In the genomic region with DNA sequence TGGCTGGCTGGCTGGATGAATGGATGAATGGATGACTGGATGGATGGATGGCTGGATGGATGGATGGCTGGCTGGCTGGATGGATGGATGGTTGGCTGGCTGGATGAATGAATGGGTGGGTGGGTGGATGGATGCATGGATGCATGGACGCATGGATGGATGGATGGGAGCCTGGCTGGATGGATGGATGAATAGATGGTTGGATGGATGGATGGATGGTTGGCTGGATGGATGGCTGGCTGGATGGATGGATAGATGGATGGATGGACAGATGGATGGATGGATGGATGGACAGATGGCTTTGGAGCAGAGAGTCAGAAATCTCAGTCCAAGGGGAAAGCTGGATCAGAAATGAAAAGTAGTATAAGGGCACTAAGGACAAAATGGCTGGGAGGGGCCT, we compare ENCODE assay signal across 20 cellular contexts.
A peak's percentile ranks its signal among the peaks of the same experiment; 100 is the strongest.
DNase-seq lines count a peak whose midpoint lies in the region; ATAC-seq and TF ChIP-seq lines count a peak whose summit lies in the region.
"Had no signal": no experiment of that assay in that cellular context is flagged by ENCODE, and none has a peak within 500 bp of the region (broad histone marks: within the 10 kb centered on the region; RNA-seq: fewer than 3 reads in every experiment).

No MANE protein-coding gene starts in this region.

- peaks cover 33% of the 10 kb centered on the region for H3K4me1 ChIP-seq in SJSA1 (replicated peaks)
- peaks cover 13% of the 10 kb centered on the region for H3K4me1 ChIP-seq in foreskin keratinocyte
- peaks cover 37% of the 10 kb centered on the region for H3K4me1 ChIP-seq in thymus (ENCODE audit: control insufficient read depth, insufficient read depth, low read length)

- H3K27me3 ChIP-seq in SJSA1 (replicated peaks) (no peaks in the 10 kb centered on the region), foreskin keratinocyte (no peaks in the 10 kb centered on the region), thymus (ENCODE audit: control insufficient read depth, insufficient read depth) (no peaks in the 10 kb centered on the region)
- H3K27me3 ChIP-seq: BLaER1 treated with 17β-estradiol and CSF1 and Interleukin-3, amounts not matched to agents 10 nM and 100 nM had no signal

- H3K27ac ChIP-seq in SJSA1 (peak overlapping the region; percentile 66; the same call in 1 of the 2 replicates), foreskin keratinocyte (peak overlapping the region; percentile 91), thymus (ENCODE audit: low read depth) (peak overlapping the region; percentile 58)
- H3K27ac ChIP-seq: 22Rv1; BLaER1 treated with 17β-estradiol and CSF1 and Interleukin-3, amounts not matched to agents 10 nM and 100 nM; KMS-11 had no signal

- DNase-seq in T-helper 2 cell treated with Interferon-gamma antibody and Interleukin-4, amounts not matched to agents 5 μg/mL and 100 μg/mL, for 36 hours (ENCODE audit: low spot score), result no peak
- DNase-seq in T-helper 2 cell (no peak), SJSA1 (ENCODE audit: low read depth in 1 of 2, low spot score in 2 of 2) (no peak), foreskin keratinocyte (no peak), nucleus accumbens (lab: John Stamatoyannopoulos, UW) (no peak), cortex of kidney (lab: John Stamatoyannopoulos, UW) (no peak)
- DNase-seq: DMS53, GDM1, GOT3, NCI-H1105, NCI-H146, NCI-H2029 treated with DMSO at 0.1 percent for 48 hours, NCI-H510A treated with DMSO at 0.1 percent for 48 hours, NCI-H748 treated with DMSO at 0.1 percent for 48 hours had no signal

- no peak for TF ChIP-seq CTCF in foreskin keratinocyte (conservative IDR thresholded peaks at IDR 0.05)

- H3K4me1 Mint-ChIP-seq in T-helper 2 cell treated with Interferon-gamma antibody and Interleukin-4, amounts not matched to agents 5 μg/mL and 100 μg/mL, for 36 hours (ENCODE audit: low read depth), result no peaks in the 10 kb centered on the region

- H3K36me3 ChIP-seq in SJSA1 (no peaks in the 10 kb centered on the region), thymus (ENCODE audit: control insufficient read depth, insufficient read depth) (no peaks in the 10 kb centered on the region)
- H3K36me3 ChIP-seq: BLaER1 treated with 17β-estradiol and CSF1 and Interleukin-3, amounts not matched to agents 10 nM and 100 nM had no signal

- H3K9me3 ChIP-seq in SJSA1 (replicated peaks) (no peaks in the 10 kb centered on the region; the same call in 1 of the 2 replicates), thymus (ENCODE audit: control insufficient read depth) (no peaks in the 10 kb centered on the region)

- peaks cover 36% of the 10 kb centered on the region for H3K27me3 Mint-ChIP-seq in T-helper 2 cell treated with Interferon-gamma antibody and Interleukin-4, amounts not matched to agents 5 μg/mL and 100 μg/mL, for 36 hours (ENCODE audit: low read depth)

- 98% methylated on average over 1 of the region's 1 CpG for WGBS in thymus

- no peaks in the 10 kb centered on the region for H3K36me3 Mint-ChIP-seq in T-helper 2 cell treated with Interferon-gamma antibody and Interleukin-4, amounts not matched to agents 5 μg/mL and 100 μg/mL, for 36 hours (ENCODE audit: low read depth)

- H3K9me3 Mint-ChIP-seq in T-helper 2 cell treated with Interferon-gamma antibody and Interleukin-4, amounts not matched to agents 5 μg/mL and 100 μg/mL, for 36 hours, result no peaks in the 10 kb centered on the region

- H3K27ac Mint-ChIP-seq in T-helper 2 cell treated with Interferon-gamma antibody and Interleukin-4, amounts not matched to agents 5 μg/mL and 100 μg/mL, for 36 hours, result peak overlapping the region; percentile 29

- no peak overlapping the region for H3K4me3 ChIP-seq in SJSA1
- H3K4me3 ChIP-seq in thymus (ENCODE audit: low read length), result no peak overlapping the region
- H3K4me3 ChIP-seq: BLaER1 treated with 17β-estradiol and CSF1 and Interleukin-3, amounts not matched to agents 10 nM and 100 nM had no signal

- ATAC-seq in foreskin keratinocyte (no peak), GM18511 (IDR thresholded peaks at IDR 0.05; ENCODE audit: unreplicated experiment) (no peak)
- ATAC-seq: Panc1 had no signal

- H3K4me3 Mint-ChIP-seq in T-helper 2 cell treated with Interferon-gamma antibody and Interleukin-4, amounts not matched to agents 5 μg/mL and 100 μg/mL, for 36 hours, result no peak overlapping the region
